Comparison of ENCODE assay signal across 26 cellular contexts in the genomic region with DNA sequence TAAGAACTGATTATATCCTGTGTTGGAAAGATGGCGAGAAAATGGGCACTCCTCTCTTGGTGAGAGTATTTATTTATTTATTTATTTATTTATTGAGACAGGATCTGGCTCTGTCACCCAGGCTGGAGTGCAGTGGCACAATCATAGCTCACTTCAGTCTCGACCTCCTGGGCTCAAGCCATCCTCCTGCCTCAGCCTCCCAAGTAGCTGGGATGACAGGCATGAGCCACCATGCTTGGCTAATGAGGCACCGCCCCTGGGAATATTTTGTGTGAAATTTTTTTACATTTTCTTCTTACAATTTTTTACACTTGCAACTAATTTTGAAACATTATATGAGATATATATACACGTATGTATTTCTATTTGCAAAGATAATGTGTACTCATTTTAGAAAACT.
DNase-seq lines count a peak whose midpoint lies in the region; ATAC-seq and TF ChIP-seq lines count a peak whose summit lies in the region.
"Had no signal": no experiment of that assay in that cellular context is flagged by ENCODE, and none has a peak within 500 bp of the region (broad histone marks: within the 10 kb centered on the region; RNA-seq: fewer than 3 reads in every experiment).

No MANE protein-coding gene starts in this region.

- no peak for TF ChIP-seq CTCF in sigmoid colon (IDR thresholded peaks at IDR 0.05)
- TF ChIP-seq CTCF in type B pancreatic cell (conservative IDR thresholded peaks at IDR 0.05) = no peak
- TF ChIP-seq CTCF in endothelial cell (IDR thresholded peaks at IDR 0.05; ENCODE audit: unreplicated experiment) = no peak

- H3K4me1 ChIP-seq in sigmoid colon = no peaks in the 10 kb centered on the region
- H3K4me1 ChIP-seq: BE2C, BLaER1 had no signal

- no peak overlapping the region for H3K27ac ChIP-seq in sigmoid colon
- H3K27ac ChIP-seq: BLaER1 had no signal

- 89 to 90% methylated on average over 4 of the region's 4 CpGs for WGBS in sigmoid colon, 2 donors

- H3K27ac Mint-ChIP-seq in type B pancreatic cell (no peak overlapping the region), endothelial cell (ENCODE audit: unreplicated experiment) (no peak overlapping the region)
- H3K27ac Mint-ChIP-seq: CD4-positive, alpha-beta memory T cell; CD4-positive, CD25-positive, alpha-beta regulatory T cell had no signal

- intact Hi-C loops in sigmoid colon (cut with DNase I) = no loop called here

- H3K4me1 Mint-ChIP-seq in type B pancreatic cell (ENCODE audit: unreplicated experiment) = no peaks in the 10 kb centered on the region
- H3K4me1 Mint-ChIP-seq in activated T-cell treated with anti-CD3 and anti-CD28 coated beads, Interleukin-2, amount 50 U/mL, for 4 hours (ENCODE audit: low read depth) = no peaks in the 10 kb centered on the region
- H3K4me1 Mint-ChIP-seq in endothelial cell (ENCODE audit: unreplicated experiment) = peaks cover 4% of the 10 kb centered on the region
- H3K4me1 Mint-ChIP-seq: CD14-positive monocyte; CD4-positive, alpha-beta memory T cell; CD4-positive, CD25-positive, alpha-beta regulatory T cell; CD8-positive, alpha-beta memory T cell had no signal

- TF ChIP-seq POLR2A in sigmoid colon (IDR thresholded peaks at IDR 0.05) = no peak

- no peak for TF ChIP-seq EP300 in sigmoid colon (IDR thresholded peaks at IDR 0.05)

- no peaks in the 10 kb centered on the region for H3K27me3 ChIP-seq in sigmoid colon
- H3K27me3 ChIP-seq: BE2C, BLaER1 had no signal

- no peak for ATAC-seq in activated T-cell treated with anti-CD3 and anti-CD28 coated beads, Interleukin-2, amount 50 U/mL, for 4 hours
- ATAC-seq: GM12878 had no signal

- H3K36me3 ChIP-seq in sigmoid colon = no peaks in the 10 kb centered on the region
- H3K36me3 ChIP-seq: BE2C, BLaER1 had no signal

- no peaks in the 10 kb centered on the region for H3K36me3 Mint-ChIP-seq in type B pancreatic cell
- no peaks in the 10 kb centered on the region for H3K36me3 Mint-ChIP-seq in activated T-cell treated with anti-CD3 and anti-CD28 coated beads, Interleukin-2, amount 50 U/mL, for 4 hours (ENCODE audit: insufficient read depth)
- no peaks in the 10 kb centered on the region for H3K36me3 Mint-ChIP-seq in endothelial cell (ENCODE audit: low read depth, unreplicated experiment)
- H3K36me3 Mint-ChIP-seq: CD14-positive monocyte; CD4-positive, alpha-beta memory T cell; CD4-positive, CD25-positive, alpha-beta regulatory T cell; CD8-positive, alpha-beta memory T cell had no signal

- H3K27me3 Mint-ChIP-seq in type B pancreatic cell (peaks cover 14% of the 10 kb centered on the region), endothelial cell (ENCODE audit: unreplicated experiment) (no peaks in the 10 kb centered on the region)
- no peaks in the 10 kb centered on the region for H3K27me3 Mint-ChIP-seq in activated T-cell treated with anti-CD3 and anti-CD28 coated beads, Interleukin-2, amount 50 U/mL, for 4 hours (ENCODE audit: low read depth)
- H3K27me3 Mint-ChIP-seq: CD4-positive, CD25-positive, alpha-beta regulatory T cell had no signal

- no peaks in the 10 kb centered on the region for H3K9me3 ChIP-seq in sigmoid colon
- H3K9me3 ChIP-seq: BE2C, BLaER1 had no signal

- DNase-seq in ecto neural progenitor cell (ENCODE audit: low spot score) (peak; percentile 10), islet precursor cell (peak; percentile 9), sigmoid colon (peak; percentile 27), type B pancreatic cell (ENCODE audit: extremely low spot score, unreplicated experiment) (peak; percentile 2), endothelial cell (ENCODE audit: low spot score) (no peak), nucleus accumbens (lab: John Stamatoyannopoulos, UW) (no peak)
- no peak for DNase-seq in activated T-cell treated with anti-CD3 and anti-CD28 coated beads, Interleukin-2, amount 50 U/mL, for 1 hour
- no peak for DNase-seq in activated T-cell treated with anti-CD3 and anti-CD28 coated beads, Interleukin-2, amount 50 U/mL, for 4 hours
- DNase-seq: 8988T; ACHN; BE2C; C1 segment of cervical spinal cord; CD4-positive, alpha-beta memory T cell; CD4-positive, CD25-positive, alpha-beta regulatory T cell; CD8-positive, alpha-beta memory T cell; COR-L47; DMS 273 treated with DMSO at 0.1 percent for 48 hours; DMS153; DMS53; DMS79; DND-41; EL; GDM1 had no signal

- H3K4me3 Mint-ChIP-seq in type B pancreatic cell (no peak overlapping the region), endothelial cell (ENCODE audit: unreplicated experiment) (no peak overlapping the region)
- no peak overlapping the region for H3K4me3 Mint-ChIP-seq in activated T-cell treated with anti-CD3 and anti-CD28 coated beads, Interleukin-2, amount 50 U/mL, for 4 hours
- H3K4me3 Mint-ChIP-seq: CD14-positive monocyte; CD4-positive, alpha-beta memory T cell; CD4-positive, CD25-positive, alpha-beta regulatory T cell; CD8-positive, alpha-beta memory T cell had no signal

- no peak overlapping the region for H3K4me3 ChIP-seq in sigmoid colon
- H3K4me3 ChIP-seq: BLaER1, GM12878 had no signal

- no peaks in the 10 kb centered on the region for H3K9me3 Mint-ChIP-seq in type B pancreatic cell
- H3K9me3 Mint-ChIP-seq in activated T-cell treated with anti-CD3 and anti-CD28 coated beads, Interleukin-2, amount 50 U/mL, for 4 hours = no peaks in the 10 kb centered on the region
- H3K9me3 Mint-ChIP-seq in endothelial cell (ENCODE audit: unreplicated experiment) = no peaks in the 10 kb centered on the region
- H3K9me3 Mint-ChIP-seq: CD8-positive, alpha-beta memory T cell had no signal

Comparison
In these comparisons a context has a peak if more than half of its experiments do, and no peak if none do; other contexts are left out.
1. DNase-seq: peak in ecto neural progenitor cell (single experiment), islet precursor cell (single experiment), sigmoid colon (single experiment) and type B pancreatic cell (single experiment); none in activated T-cell treated with anti-CD3 and anti-CD28 coated beads, Interleukin-2, amount 50 U/mL, for 1 hour (single experiment), activated T-cell treated with anti-CD3 and anti-CD28 coated beads, Interleukin-2, amount 50 U/mL, for 4 hours (single experiment), endothelial cell (single experiment) and nucleus accumbens (0 of 56).